17 cellular contexts compared by ENCODE assay signal in the genomic region with DNA sequence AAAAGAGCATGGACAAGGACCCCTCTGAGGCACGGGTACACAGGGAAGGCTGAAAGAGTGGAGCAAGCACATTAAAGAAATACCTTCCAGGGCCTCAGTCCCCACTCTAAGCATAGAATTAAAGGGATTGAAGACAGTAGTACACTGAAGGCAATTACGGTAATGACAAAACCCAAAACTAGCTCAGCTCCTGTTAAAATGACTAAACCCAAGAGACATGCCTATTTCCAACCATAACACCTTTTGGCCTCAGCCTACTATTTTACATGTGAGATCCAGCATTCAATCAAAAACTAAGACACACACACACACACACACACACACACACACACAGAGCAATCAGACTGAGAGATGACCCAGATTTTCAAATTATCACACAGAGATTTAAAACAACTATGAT. TPM values are rescaled to one million over a fixed set of nuclear protein-coding genes. Genes with fewer than 3 reads are reported as not detected.
DNase-seq lines count a peak whose midpoint lies in the region; ATAC-seq and TF ChIP-seq lines count a peak whose summit lies in the region.
"Had no signal": no experiment of that assay in that cellular context is flagged by ENCODE, and none has a peak within 500 bp of the region (broad histone marks: within the 10 kb centered on the region; RNA-seq: fewer than 3 reads in every experiment).

No MANE protein-coding gene starts in this region.

- TF ChIP-seq POLR2A in IMR-90 (IDR thresholded peaks at IDR 0.05; ENCODE audit: low read depth, low read length) = no peak

- POLR2A ChIA-PET in IMR-90 (lab: Charles Lee; ENCODE audit: unreplicated experiment) = interaction anchor here (0.5 kb wide), 1 partner anchor 17 kb away, joined by 3 read pairs; no protein-coding TSS in a partner anchor

- H3K18ac ChIP-seq in IMR-90 (ENCODE audit: low read depth, low read length) = no peak overlapping the region

- H3K9ac ChIP-seq in IMR-90 (ENCODE audit: low read depth, low read length) (no peak overlapping the region), smooth muscle cell (ENCODE audit: low read depth) (no peak overlapping the region)

- H3K4me3 Mint-ChIP-seq in central memory CD8-positive, alpha-beta T cell = no peak overlapping the region
- H3K4me3 Mint-ChIP-seq: CD8-positive, alpha-beta T cell had no signal

- no peak overlapping the region for H2BK120ac ChIP-seq in IMR-90 (ENCODE audit: low read depth, low read length)

- no peak overlapping the region for H2BK20ac ChIP-seq in IMR-90 (ENCODE audit: low read depth, low read length)

- peaks cover 12% of the 10 kb centered on the region for H3K36me3 Mint-ChIP-seq in central memory CD8-positive, alpha-beta T cell (ENCODE audit: insufficient read depth)

- no peak overlapping the region for H2AK5ac ChIP-seq in IMR-90 (ENCODE audit: low read depth, low read length)

- no peak overlapping the region for H4K5ac ChIP-seq in IMR-90 (ENCODE audit: low read depth, low read length)

- H3K56ac ChIP-seq in IMR-90 (ENCODE audit: extremely low read depth, insufficient read depth, low read length) = no peak overlapping the region

- no peak overlapping the region for H3K27ac ChIP-seq in IMR-90 (ENCODE audit: insufficient read depth, low read length)
- H3K27ac ChIP-seq in smooth muscle cell (ENCODE audit: low read depth) = peak overlapping the region; percentile 30
- H3K27ac ChIP-seq: SJSA1 had no signal

- H3K4me1 Mint-ChIP-seq in central memory CD8-positive, alpha-beta T cell = peaks cover 37% of the 10 kb centered on the region

- H3K27me3 ChIP-seq in IMR-90 (ENCODE audit: control insufficient read depth, insufficient read depth, low read length) (no peaks in the 10 kb centered on the region), smooth muscle cell (ENCODE audit: low read depth) (no peaks in the 10 kb centered on the region)
- H3K27me3 ChIP-seq: BE2C, SJSA1 had no signal

- TF ChIP-seq CTCF in IMR-90 (conservative IDR thresholded peaks at IDR 0.05; ENCODE audit: low read depth, low read length) (no peak), smooth muscle cell (IDR thresholded peaks at IDR 0.05; ENCODE audit: borderline replicate concordance, insufficient read depth, poor library complexity, severe bottlenecking) (no peak)

- H3K4me3 ChIP-seq in IMR-90 (ENCODE audit: insufficient read depth, low read depth, low read length) = no peak overlapping the region
- H3K4me3 ChIP-seq in smooth muscle cell = no peak overlapping the region
- H3K4me3 ChIP-seq: HAP-1, SJSA1 had no signal

- dilution Hi-C loops in IMR-90 (cut with HindIII; ENCODE audit: low sequenced_read_pairs, unreplicated experiment) = no loop called here

- peak overlapping the region; percentile 65 for H2BK5ac ChIP-seq in IMR-90 (ENCODE audit: low read depth, low read length, poor library complexity, severe bottlenecking)

- H3K79me2 ChIP-seq in smooth muscle cell (ENCODE audit: low read depth) = peaks cover 98% of the 10 kb centered on the region

- H3K23ac ChIP-seq in IMR-90 (ENCODE audit: low read depth, low read length) = no peak overlapping the region

- H3K9me3 Mint-ChIP-seq in central memory CD8-positive, alpha-beta T cell = no peaks in the 10 kb centered on the region
- H3K9me3 Mint-ChIP-seq: CD8-positive, alpha-beta T cell had no signal

- no peak overlapping the region for H4K91ac ChIP-seq in IMR-90 (ENCODE audit: insufficient read depth, low read depth, low read length)

- H3K4me1 ChIP-seq in IMR-90 (ENCODE audit: control insufficient read depth, insufficient read depth, low read length) (peaks cover 3% of the 10 kb centered on the region; the same call in 1 of the 2 replicates), smooth muscle cell (ENCODE audit: low read depth) (peaks cover 26% of the 10 kb centered on the region)
- H3K4me1 ChIP-seq: BE2C had no signal

- no TSS peak for BruUV-seq in IMR-90 (replicated peaks; lab: Mats Ljungman, UMichigan)

- H4K20me1 ChIP-seq in IMR-90 (ENCODE audit: insufficient read depth, low read length) (peaks cover 81% of the 10 kb centered on the region), smooth muscle cell (ENCODE audit: low read depth) (peaks cover 100% of the 10 kb centered on the region)

- H2AFZ ChIP-seq in IMR-90 (replicated peaks; ENCODE audit: low read length, poor library complexity) = no peak overlapping the region
- H2AFZ ChIP-seq in smooth muscle cell (ENCODE audit: low read depth) = no peak overlapping the region

- no peak for TF ChIP-seq RAD21 in IMR-90 (IDR thresholded peaks at IDR 0.05; ENCODE audit: low read length)

- H2BK15ac ChIP-seq in IMR-90 (ENCODE audit: low read depth, low read length) = no peak overlapping the region

- no peak for ATAC-seq in IMR-90 (ENCODE audit: low read depth)
- ATAC-seq in central memory CD8-positive, alpha-beta T cell (replicated peaks; ENCODE audit: extremely low read depth, poor library complexity, severe bottlenecking) = no peak
- ATAC-seq in GM21717 (IDR thresholded peaks at IDR 0.05; ENCODE audit: unreplicated experiment) = no peak
- no peak for ATAC-seq in HG02938 (IDR thresholded peaks at IDR 0.05; ENCODE audit: unreplicated experiment)
- ATAC-seq: CD8-positive, alpha-beta T cell had no signal

- H3F3A ChIP-seq in smooth muscle cell (ENCODE audit: low read depth) = peaks cover 17% of the 10 kb centered on the region

- no peak overlapping the region for H4K8ac ChIP-seq in IMR-90 (ENCODE audit: low read depth in 2 of 2, low read length in 2 of 2)

- DNase-seq in G401 (ENCODE audit: low spot score) (peak; percentile 28), IMR-90 (no peak), smooth muscle cell (lab: John Stamatoyannopoulos, UW; ENCODE audit: unreplicated experiment) (no peak), GM03348 (ENCODE audit: low spot score) (no peak)
- no peak for DNase-seq in central memory CD8-positive, alpha-beta T cell (ENCODE audit: low spot score in 2 of 2)
- DNase-seq: BE2C; CD8-positive, alpha-beta T cell; NCI-H1092 treated with DMSO at 0.1 percent for 48 hours; NCI-H1694; NCI-H2107; NCI-H226; NCI-H526; OCI-M1 had no signal

- no peak overlapping the region for H2AK9ac ChIP-seq in IMR-90 (replicated peaks; ENCODE audit: low read depth, low read length, poor library complexity)

- H3K4me2 ChIP-seq in IMR-90 (ENCODE audit: low read depth, low read length) = no peak overlapping the region
- no peak overlapping the region for H3K4me2 ChIP-seq in smooth muscle cell

- in situ Hi-C loops in G401 (cut with HindIII; ENCODE audit: low sequenced_read_pairs) = loop anchor here (25.0 kb wide), 1 partner anchor 166 kb away; no protein-coding TSS in a partner anchor
- in situ Hi-C loops in IMR-90 (cut with MboI; ENCODE audit: low sequenced_read_pairs) = no loop called here

- H3K9me1 ChIP-seq in IMR-90 (ENCODE audit: insufficient read depth, low read length) = peaks cover 13% of the 10 kb centered on the region; the same call in 1 of the 2 replicates

- peaks cover 12% of the 10 kb centered on the region for H3K36me3 ChIP-seq in IMR-90 (ENCODE audit: control insufficient read depth, insufficient read depth, low read length)
- no peaks in the 10 kb centered on the region for H3K36me3 ChIP-seq in smooth muscle cell (ENCODE audit: low read depth)
- H3K36me3 ChIP-seq: BE2C had no signal

- H3K27me3 Mint-ChIP-seq in central memory CD8-positive, alpha-beta T cell = no peaks in the 10 kb centered on the region

- WGBS in IMR-90 (ENCODE audit: extremely low coverage in 2 of 2, insufficient read length in 1 of 2), 2 experiments = no CpG with 5 or more reads among the region's 2 CpGs
- WGBS in smooth muscle cell (ENCODE audit: low lambda C conversion rate) = 84% methylated on average over 2 of the region's 2 CpGs

- intact Hi-C loops in IMR-90 (cut with micrococcal nuclease) = no loop called here

- H3K14ac ChIP-seq in IMR-90 (replicated peaks; ENCODE audit: low read depth, low read length) = no peak overlapping the region

- CTCF ChIA-PET in IMR-90 (lab: Yijun Ruan, JAX) = interaction anchor here (0.6 to 1.6 kb wide), 2 partner anchors 48 to 155 kb away, joined by 3 read pairs; no protein-coding TSS in a partner anchor

- H3K79me1 ChIP-seq in IMR-90 (ENCODE audit: low read depth in 1 of 2, low read length in 2 of 2) = peaks cover 37 to 74% of the 10 kb centered on the region in 2 experiments

- no peak overlapping the region for H3K4ac ChIP-seq in IMR-90 (ENCODE audit: low read depth, low read length)

- H3K9me3 ChIP-seq in IMR-90 (ENCODE audit: control insufficient read depth, insufficient read depth, low read length) (no peaks in the 10 kb centered on the region), smooth muscle cell (replicated peaks; ENCODE audit: low read depth) (no peaks in the 10 kb centered on the region)
- H3K9me3 ChIP-seq: BE2C, HAP-1, SJSA1 had no signal

- peak overlapping the region; percentile 42 for H3K27ac Mint-ChIP-seq in central memory CD8-positive, alpha-beta T cell (ENCODE audit: low read depth)
- H3K27ac Mint-ChIP-seq: CD8-positive, alpha-beta T cell had no signal

TF ChIP-seq in IMR-90, 13 proteins besides CTCF, POLR2A, EP300 and RAD21:
- TF ChIP-seq SMC3 (IDR thresholded peaks at IDR 0.05; ENCODE audit: low read depth, low read length) = no peak
- TF ChIP-seq, protein P1, sequence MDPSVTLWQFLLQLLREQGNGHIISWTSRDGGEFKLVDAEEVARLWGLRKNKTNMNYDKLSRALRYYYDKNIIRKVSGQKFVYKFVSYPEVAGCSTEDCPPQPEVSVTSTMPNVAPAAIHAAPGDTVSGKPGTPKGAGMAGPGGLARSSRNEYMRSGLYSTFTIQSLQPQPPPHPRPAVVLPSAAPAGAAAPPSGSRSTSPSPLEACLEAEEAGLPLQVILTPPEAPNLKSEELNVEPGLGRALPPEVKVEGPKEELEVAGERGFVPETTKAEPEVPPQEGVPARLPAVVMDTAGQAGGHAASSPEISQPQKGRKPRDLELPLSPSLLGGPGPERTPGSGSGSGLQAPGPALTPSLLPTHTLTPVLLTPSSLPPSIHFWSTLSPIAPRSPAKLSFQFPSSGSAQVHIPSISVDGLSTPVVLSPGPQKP (IDR thresholded peaks at IDR 0.05; ENCODE audit: borderline replicate concordance, low read depth, low read length) = no peak

RNA-seq across cellular contexts. Expression of a gene that starts 19.8 kb away (rescaled TPM):
- 39.9 and 55.2 TPM in 2 replicates for total RNA-seq in G401 (2014; rRNA removed; shearing (Covaris generic))
- total RNA-seq in IMR-90 (2012; rRNA removed) (80.5 and 87.8 TPM in 2 replicates), smooth muscle cell (109 and 114 TPM in 2 replicates)
- polyA plus RNA-seq in IMR-90 (2012; rRNA removed) (216 and 229 TPM in 2 replicates), smooth muscle cell (159 and 166 TPM in 2 replicates)
- polyA plus RNA-seq in IMR-90 (2012; cell fraction: cytosol; rRNA removed) = 110 and 154 TPM in 2 replicates
- 236 and 307 TPM in 2 replicates for polyA plus RNA-seq in IMR-90 (2012; cell fraction: nucleus; rRNA removed; ENCODE audit: low replicate concordance)
